In the genomic region with DNA sequence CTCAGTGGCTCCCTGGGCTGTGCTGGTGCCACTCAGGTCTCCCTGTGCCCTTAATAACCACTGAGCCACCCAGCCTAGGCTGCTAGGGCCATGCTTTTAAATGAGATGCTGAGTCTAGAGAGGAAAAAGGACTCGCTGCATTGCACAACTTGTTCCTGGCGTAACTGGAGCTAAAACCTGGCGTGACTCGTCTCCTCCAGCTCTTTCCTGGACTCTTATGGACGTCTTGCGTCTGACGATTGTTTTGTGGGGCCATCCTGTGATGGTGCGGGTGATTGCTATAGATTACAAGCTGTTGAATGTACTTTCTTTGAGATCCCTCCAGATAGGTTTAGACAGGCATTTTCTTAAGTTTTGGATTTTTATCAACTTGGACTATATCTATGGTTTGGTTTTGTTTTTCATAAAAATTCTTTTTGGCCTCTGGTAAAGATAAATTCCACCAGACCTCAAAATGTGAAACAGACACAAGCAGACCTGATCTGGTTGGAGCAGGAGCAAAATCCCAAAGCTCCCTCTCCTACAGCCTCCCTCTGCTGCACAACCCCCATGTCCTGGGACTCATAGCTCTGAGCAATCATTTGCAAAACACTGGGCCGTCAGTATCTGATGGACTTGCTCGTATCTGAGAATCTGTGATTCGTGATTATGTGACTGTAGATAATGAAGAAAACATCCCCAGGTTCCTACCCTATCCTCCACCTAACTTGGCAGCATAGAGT, we compare ENCODE assay signal across 9 cellular contexts.
DNase-seq lines count a peak whose midpoint lies in the region; ATAC-seq, FAIRE-seq and TF ChIP-seq lines count a peak whose summit lies in the region.
"Had no signal": no experiment of that assay in that cellular context is flagged by ENCODE, and none has a peak within 500 bp of the region (broad histone marks: within the 10 kb centered on the region; RNA-seq: fewer than 3 reads in every experiment).

No MANE protein-coding gene starts in this region.

- no TSS peak for BruUV-seq in K562 (replicated peaks; lab: Mats Ljungman, UMichigan)

- in situ Hi-C loops in K562 (cut with MboI) (no loop called here), gastrocnemius medialis (cut with MboI; ENCODE audit: low sequenced_read_pairs in 4 of 4) (loop anchor here in 1 of 4 donors (10.0 kb wide), 1 partner anchor 94 kb away; no protein-coding TSS in a partner anchor)

- H3K27ac ChIP-seq in K562 (ENCODE audit: extremely low read depth, low read depth, low read length) = no peak overlapping the region
- peak overlapping the region; percentile 78 to 85 (median 82) for H3K27ac ChIP-seq in gastrocnemius medialis

- no peak overlapping the region for H2AFZ ChIP-seq in K562 (ENCODE audit: low read depth, low read length)

- H3K27me3 ChIP-seq in K562 (ENCODE audit: control insufficient read depth in 2 of 2, insufficient read depth in 2 of 2, low read length in 2 of 2) = peaks cover 5 to 33% of the 10 kb centered on the region in 2 experiments; a peak in 4 of 5 replicates
- H3K27me3 ChIP-seq in gastrocnemius medialis = no peaks in the 10 kb centered on the region

- TF ChIP-seq POLR2A in K562 (conservative IDR thresholded peaks at IDR 0.05) = no peak
- TF ChIP-seq POLR2A in gastrocnemius medialis (IDR thresholded peaks at IDR 0.05) = peak; percentile 11 to 35

- H3K4me1 ChIP-seq in K562 (replicated peaks in 1 of 2; ENCODE audit: control insufficient read depth in 2 of 2, insufficient read depth in 2 of 2, low read length in 2 of 2) (0 out of 5 replicates have a peak, but pooled peaks cover 0 to 3% of the 10 kb centered on the region in 2 experiments), gastrocnemius medialis (peaks cover 40 to 51% of the 10 kb centered on the region in 2 donors)

- 1% methylated on average over 11 of the region's 11 CpGs for WGBS in K562 (ENCODE audit: insufficient coverage, low coverage, missing lambda C conversion rate)

- H3K4me3 ChIP-seq in K562 (no peak overlapping the region), gastrocnemius medialis (peak overlapping the region; percentile 3 to 45 (median 22))

- H3K79me2 ChIP-seq in K562 (ENCODE audit: control insufficient read depth, insufficient read depth, low read length) = no peaks in the 10 kb centered on the region

- POLR2A ChIA-PET in K562 (lab: Yijun Ruan, JAX) = interaction anchor here (0.6 kb wide), 1 partner anchor 886 kb away, joined by 4 read pairs; no protein-coding TSS in a partner anchor

- CTCF ChIA-PET in K562 (lab: Yijun Ruan, JAX; ENCODE audit: low intra/inter-chr PET ratio) = no interaction called here

- FAIRE-seq in K562 (lab: Jason Lieb, UNC) = no peak

- no peaks in the 10 kb centered on the region for H4K20me1 ChIP-seq in K562 (replicated peaks; ENCODE audit: control insufficient read depth, insufficient read depth, low read length)

- TF ChIP-seq CTCF in K562 (IDR thresholded peaks at IDR 0.05 in 2 of 3, conservative IDR thresholded peaks at IDR 0.05 in 1 of 3; ENCODE audit: insufficient read depth in 2 of 3, low read depth in 1 of 3, low read length in 3 of 3) (no peak), gastrocnemius medialis (IDR thresholded peaks at IDR 0.05 in 4 of 5, conservative IDR thresholded peaks at IDR 0.05 in 1 of 5) (no peak)

- H3K4me2 ChIP-seq in K562 (ENCODE audit: insufficient read depth, low read length) = no peak overlapping the region

- H3K9me1 ChIP-seq in K562 (ENCODE audit: control insufficient read depth, insufficient read depth, low read length) = no peaks in the 10 kb centered on the region

- H3K36me3 ChIP-seq in K562 (ENCODE audit: control insufficient read depth, insufficient read depth, low read length) = no peaks in the 10 kb centered on the region
- H3K36me3 ChIP-seq in gastrocnemius medialis = no peaks in the 10 kb centered on the region

- TF ChIP-seq EP300 in K562 (IDR thresholded peaks at IDR 0.05; ENCODE audit: low read length) = no peak

- no peak for TF ChIP-seq RAD21 in K562 (CRISPR knock-in tag; conservative IDR thresholded peaks at IDR 0.05 in 1 of 2, IDR thresholded peaks at IDR 0.05 in 1 of 2)

- H3K9me3 ChIP-seq in K562 (replicated peaks; ENCODE audit: control insufficient read depth, insufficient read depth, low read depth, low read length) = no peaks in the 10 kb centered on the region
- no peaks in the 10 kb centered on the region for H3K9me3 ChIP-seq in gastrocnemius medialis

- intact Hi-C loops in K562 (cut with micrococcal nuclease) = no loop called here
- intact Hi-C loops in left ventricle myocardium superior (cut with micrococcal nuclease) = no loop called here
- intact Hi-C loops in gastrocnemius medialis (cut with DNase I; ENCODE audit: low total_unique reads) = loop anchor here (2.0 to 5.0 kb wide), 3 partner anchors 76 to 378 kb away; no protein-coding TSS in a partner anchor

- H3K9ac ChIP-seq in K562 (ENCODE audit: insufficient read depth in 1 of 2, low read depth in 2 of 2, low read length in 2 of 2) = no peak overlapping the region

- ATAC-seq in K562 = no peak
- ATAC-seq in left ventricle myocardium superior = peak; percentile 74
- ATAC-seq in gastrocnemius medialis = peak; percentile 89 to 91
- ATAC-seq in GM19023 (IDR thresholded peaks at IDR 0.05; ENCODE audit: unreplicated experiment) = no peak
- no peak for ATAC-seq in HG03135 (IDR thresholded peaks at IDR 0.05; ENCODE audit: unreplicated experiment)

- peak; percentile 14 for DNase-seq in Daoy (ENCODE audit: low read depth)
- DNase-seq in K562 (ENCODE audit: extremely low read depth in 1 of 4, low spot score in 3 of 4) = no peak
- no peak for DNase-seq in left ventricle myocardium superior
- peak; percentile 78 to 87 for DNase-seq in gastrocnemius medialis
- no peak for DNase-seq in NCI-H1694 treated with DMSO at 0.1 percent for 48 hours (lab: John Stamatoyannopoulos, UW)
- DNase-seq in activated CD4-positive, alpha-beta T cell treated with anti-CD3 and anti-CD28 coated beads, Interleukin-2, amount 50 U/mL, for 4 hours = no peak
- DNase-seq: activated CD4-positive, alpha-beta T cell treated with anti-CD3 and anti-CD28 coated beads, Interleukin-2, amount 50 U/mL, for 1 hour had no signal

TF ChIP-seq in K562, 482 proteins besides CTCF, POLR2A, EP300 and RAD21:
- TF ChIP-seq TSC22D4 (tag; IDR thresholded peaks at IDR 0.05) = no peak
- 0 out of 2 replicates have a peak, but pooled peaks have one; percentile 10 for TF ChIP-seq CEBPB (tag; IDR thresholded peaks at IDR 0.05)

Comparison
In these comparisons a context has a peak if more than half of its experiments do, and no peak if none do; other contexts are left out.
1. DNase-seq: peak in Daoy (single experiment) and gastrocnemius medialis (2 of 2); none in K562 (0 of 4), left ventricle myocardium superior (single experiment), NCI-H1694 treated with DMSO at 0.1 percent for 48 hours (single experiment) and activated CD4-positive, alpha-beta T cell treated with anti-CD3 and anti-CD28 coated beads, Interleukin-2, amount 50 U/mL, for 4 hours (0 of 2).
2. ATAC-seq: peak in left ventricle myocardium superior (single experiment) and gastrocnemius medialis (2 of 2); none in K562 (single experiment), GM19023 (single experiment) and HG03135 (single experiment).